Comparison of ENCODE assay signal across 4 cellular contexts in the genomic region with DNA sequence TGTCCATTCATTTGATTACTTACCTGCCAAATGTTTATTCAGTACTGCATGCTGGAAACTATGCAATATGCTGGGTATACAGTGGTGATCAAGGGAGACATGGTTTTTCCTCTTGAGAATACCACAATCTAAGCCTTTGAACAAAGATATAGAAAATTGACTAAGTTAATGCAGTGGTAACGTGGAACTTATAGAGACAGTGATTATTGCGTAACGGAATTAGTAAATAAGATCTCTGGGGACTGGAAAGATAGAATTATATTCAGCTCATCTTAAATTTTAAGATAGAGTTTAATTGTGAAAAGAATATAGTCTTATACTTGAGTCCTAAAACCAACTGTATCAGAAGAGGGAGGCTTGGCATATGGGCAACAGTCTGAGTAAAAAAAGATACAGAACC.
TF ChIP-seq lines count a peak whose summit lies in the region.

No MANE protein-coding gene starts in this region.

TF ChIP-seq in IMR-90, 13 proteins besides CTCF, POLR2A, EP300 and RAD21 (continued from another document):
- TF ChIP-seq MAFK (IDR thresholded peaks at IDR 0.05; ENCODE audit: low read depth, low read length): no peak

TF ChIP-seq in Ishikawa, 13 proteins besides CTCF, POLR2A, EP300 and RAD21 (continued from another document):
- TF ChIP-seq ZBTB7A (IDR thresholded peaks at IDR 0.05; ENCODE audit: low read depth) (no peak), NFIC (IDR thresholded peaks at IDR 0.05) (no peak)
- TF ChIP-seq, protein P1, sequence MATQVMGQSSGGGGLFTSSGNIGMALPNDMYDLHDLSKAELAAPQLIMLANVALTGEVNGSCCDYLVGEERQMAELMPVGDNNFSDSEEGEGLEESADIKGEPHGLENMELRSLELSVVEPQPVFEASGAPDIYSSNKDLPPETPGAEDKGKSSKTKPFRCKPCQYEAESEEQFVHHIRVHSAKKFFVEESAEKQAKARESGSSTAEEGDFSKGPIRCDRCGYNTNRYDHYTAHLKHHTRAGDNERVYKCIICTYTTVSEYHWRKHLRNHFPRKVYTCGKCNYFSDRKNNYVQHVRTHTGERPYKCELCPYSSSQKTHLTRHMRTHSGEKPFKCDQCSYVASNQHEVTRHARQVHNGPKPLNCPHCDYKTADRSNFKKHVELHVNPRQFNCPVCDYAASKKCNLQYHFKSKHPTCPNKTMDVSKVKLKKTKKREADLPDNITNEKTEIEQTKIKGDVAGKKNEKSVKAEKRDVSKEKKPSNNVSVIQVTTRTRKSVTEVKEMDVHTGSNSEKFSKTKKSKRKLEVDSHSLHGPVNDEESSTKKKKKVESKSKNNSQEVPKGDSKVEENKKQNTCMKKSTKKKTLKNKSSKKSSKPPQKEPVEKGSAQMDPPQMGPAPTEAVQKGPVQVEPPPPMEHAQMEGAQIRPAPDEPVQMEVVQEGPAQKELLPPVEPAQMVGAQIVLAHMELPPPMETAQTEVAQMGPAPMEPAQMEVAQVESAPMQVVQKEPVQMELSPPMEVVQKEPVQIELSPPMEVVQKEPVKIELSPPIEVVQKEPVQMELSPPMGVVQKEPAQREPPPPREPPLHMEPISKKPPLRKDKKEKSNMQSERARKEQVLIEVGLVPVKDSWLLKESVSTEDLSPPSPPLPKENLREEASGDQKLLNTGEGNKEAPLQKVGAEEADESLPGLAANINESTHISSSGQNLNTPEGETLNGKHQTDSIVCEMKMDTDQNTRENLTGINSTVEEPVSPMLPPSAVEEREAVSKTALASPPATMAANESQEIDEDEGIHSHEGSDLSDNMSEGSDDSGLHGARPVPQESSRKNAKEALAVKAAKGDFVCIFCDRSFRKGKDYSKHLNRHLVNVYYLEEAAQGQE (IDR thresholded peaks at IDR 0.05; ENCODE audit: low read depth): no peak
- TF ChIP-seq, protein P2, sequence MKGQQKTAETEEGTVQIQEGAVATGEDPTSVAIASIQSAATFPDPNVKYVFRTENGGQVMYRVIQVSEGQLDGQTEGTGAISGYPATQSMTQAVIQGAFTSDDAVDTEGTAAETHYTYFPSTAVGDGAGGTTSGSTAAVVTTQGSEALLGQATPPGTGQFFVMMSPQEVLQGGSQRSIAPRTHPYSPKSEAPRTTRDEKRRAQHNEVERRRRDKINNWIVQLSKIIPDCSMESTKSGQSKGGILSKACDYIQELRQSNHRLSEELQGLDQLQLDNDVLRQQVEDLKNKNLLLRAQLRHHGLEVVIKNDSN (IDR thresholded peaks at IDR 0.05): no peak

TF ChIP-seq in K562, 482 proteins besides CTCF, POLR2A, EP300 and RAD21 (continued from another document):
- TF ChIP-seq CEBPG (CRISPR knock-in tag; IDR thresholded peaks at IDR 0.05) (no peak), CEBPG (tag; conservative IDR thresholded peaks at IDR 0.05 in 1 of 2, IDR thresholded peaks at IDR 0.05 in 1 of 2) (peak; percentile 56 to 91), CTBP1 (IDR thresholded peaks at IDR 0.05; ENCODE audit: borderline replicate concordance) (no peak)
- TF ChIP-seq, protein P3, sequence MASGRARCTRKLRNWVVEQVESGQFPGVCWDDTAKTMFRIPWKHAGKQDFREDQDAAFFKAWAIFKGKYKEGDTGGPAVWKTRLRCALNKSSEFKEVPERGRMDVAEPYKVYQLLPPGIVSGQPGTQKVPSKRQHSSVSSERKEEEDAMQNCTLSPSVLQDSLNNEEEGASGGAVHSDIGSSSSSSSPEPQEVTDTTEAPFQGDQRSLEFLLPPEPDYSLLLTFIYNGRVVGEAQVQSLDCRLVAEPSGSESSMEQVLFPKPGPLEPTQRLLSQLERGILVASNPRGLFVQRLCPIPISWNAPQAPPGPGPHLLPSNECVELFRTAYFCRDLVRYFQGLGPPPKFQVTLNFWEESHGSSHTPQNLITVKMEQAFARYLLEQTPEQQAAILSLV (tag; IDR thresholded peaks at IDR 0.05): 0 out of 2 replicates have a peak, but pooled peaks have one; percentile 20
TF ChIP-seq in K562: peak in this region for 3.

TF ChIP-seq in neural cell, 6 proteins besides CTCF, POLR2A, EP300 and RAD21 (continued from another document):
- TF ChIP-seq, protein P1 (IDR thresholded peaks at IDR 0.05; ENCODE audit: borderline replicate concordance): peak; percentile 3
